In the genomic region with DNA sequence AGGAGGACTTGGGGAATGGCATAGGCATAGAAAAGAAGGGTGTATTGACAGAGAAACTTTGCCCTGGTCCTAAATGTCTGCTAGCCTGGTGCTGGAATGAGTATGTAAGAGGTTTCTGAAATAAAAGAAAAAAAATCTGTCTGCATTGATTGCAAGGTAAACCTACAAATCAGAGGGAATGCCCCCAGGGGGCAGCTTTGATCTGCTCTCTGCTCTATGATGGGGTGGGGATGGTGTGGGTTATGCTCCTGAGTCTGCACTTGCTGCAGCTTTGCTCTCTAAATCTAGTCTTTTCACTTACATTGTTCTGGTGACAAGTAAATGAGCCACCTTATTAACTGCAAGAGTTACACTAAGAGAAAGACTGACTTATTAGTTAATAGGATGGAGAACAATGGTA, we compare ENCODE assay signal across 19 cellular contexts.
A peak's percentile ranks its signal among the peaks of the same experiment; 100 is the strongest.
DNase-seq lines count a peak whose midpoint lies in the region; ATAC-seq, FAIRE-seq and TF ChIP-seq lines count a peak whose summit lies in the region.
"Had no signal": no experiment of that assay in that cellular context is flagged by ENCODE, and none has a peak within 500 bp of the region (broad histone marks: within the 10 kb centered on the region; RNA-seq: fewer than 3 reads in every experiment).

No MANE protein-coding gene starts in this region.

- CTCF ChIA-PET in WTC11 (lab: Charles Lee), result interaction anchor here (0.7 to 1.4 kb wide), 2 partner anchors 19 to 20 kb away, joined by 3 to 7 read pairs; no protein-coding TSS in a partner anchor

- DNase-seq in NCI-H524 (lab: John Stamatoyannopoulos, UW) (peak; percentile 22 to 63), NCI-H524 treated with DMSO at 0.1 percent for 48 hours (lab: John Stamatoyannopoulos, UW) (no peak), NCI-H2081 treated with DMSO at 0.1 percent for 48 hours (lab: John Stamatoyannopoulos, UW) (peak; percentile 24), WTC11 (ENCODE audit: low spot score) (peak; percentile 13), putamen (ENCODE audit: low spot score) (peak; percentile 24), GM19239 (ENCODE audit: insufficient read length, low spot score) (no peak)
- no peak for DNase-seq in activated CD4-positive, alpha-beta T cell treated with anti-CD3 and anti-CD28 coated beads for 48 hours
- DNase-seq: DMS53, GF-D8, Karpas-422, MV-4-11, NCI-H2029, NCI-H510A treated with DMSO at 0.1 percent for 48 hours, Peyer's patch, SJCRH30, T-cell had no signal

- H3K9me3 Mint-ChIP-seq in WTC11, result peaks cover 19% of the 10 kb centered on the region

- TF ChIP-seq CTCF in WTC11 (IDR thresholded peaks at IDR 0.05), result no peak

- H3K27me3 Mint-ChIP-seq in WTC11 (ENCODE audit: low read depth), result no peaks in the 10 kb centered on the region
- H3K27me3 Mint-ChIP-seq: B cell, T-cell had no signal

- peaks cover 17% of the 10 kb centered on the region for H3K4me1 Mint-ChIP-seq in WTC11
- H3K4me1 Mint-ChIP-seq: B cell, T-cell had no signal

- no peak overlapping the region for H3K4me3 Mint-ChIP-seq in WTC11
- H3K4me3 Mint-ChIP-seq: B cell, T-cell had no signal

- ATAC-seq in WTC11 (no peak), GM21619 (IDR thresholded peaks at IDR 0.05; ENCODE audit: unreplicated experiment) (no peak)
- ATAC-seq: T-cell had no signal

- no peak for FAIRE-seq in GM19239 (lab: Jason Lieb, UNC)
- FAIRE-seq: A204.1 had no signal

- H3K27ac Mint-ChIP-seq in WTC11, result no peak overlapping the region
- H3K27ac Mint-ChIP-seq: B cell, T-cell had no signal

- peaks cover 5% of the 10 kb centered on the region; the same call in 1 of the 2 replicates for H3K36me3 Mint-ChIP-seq in WTC11
- H3K36me3 Mint-ChIP-seq: T-cell had no signal

- POLR2A ChIA-PET in WTC11 (lab: Charles Lee), result no interaction called here

TF ChIP-seq in WTC11, 78 proteins besides CTCF, POLR2A, EP300 and RAD21:
- TF ChIP-seq ATF1 (CRISPR knock-in tag; IDR thresholded peaks at IDR 0.05) (no peak), NFATC4 (CRISPR knock-in tag; IDR thresholded peaks at IDR 0.05) (no peak), ZNF232 (CRISPR knock-in tag; IDR thresholded peaks at IDR 0.05) (no peak), CBFB (CRISPR knock-in tag; IDR thresholded peaks at IDR 0.05; ENCODE audit: low read depth) (no peak), OVOL2 (CRISPR knock-in tag; IDR thresholded peaks at IDR 0.05; ENCODE audit: borderline replicate concordance) (no peak), SMAD3 (CRISPR knock-in tag; IDR thresholded peaks at IDR 0.05; ENCODE audit: borderline replicate concordance) (no peak), SMAD4 (CRISPR knock-in tag; IDR thresholded peaks at IDR 0.05) (no peak)
- TF ChIP-seq, protein P1, sequence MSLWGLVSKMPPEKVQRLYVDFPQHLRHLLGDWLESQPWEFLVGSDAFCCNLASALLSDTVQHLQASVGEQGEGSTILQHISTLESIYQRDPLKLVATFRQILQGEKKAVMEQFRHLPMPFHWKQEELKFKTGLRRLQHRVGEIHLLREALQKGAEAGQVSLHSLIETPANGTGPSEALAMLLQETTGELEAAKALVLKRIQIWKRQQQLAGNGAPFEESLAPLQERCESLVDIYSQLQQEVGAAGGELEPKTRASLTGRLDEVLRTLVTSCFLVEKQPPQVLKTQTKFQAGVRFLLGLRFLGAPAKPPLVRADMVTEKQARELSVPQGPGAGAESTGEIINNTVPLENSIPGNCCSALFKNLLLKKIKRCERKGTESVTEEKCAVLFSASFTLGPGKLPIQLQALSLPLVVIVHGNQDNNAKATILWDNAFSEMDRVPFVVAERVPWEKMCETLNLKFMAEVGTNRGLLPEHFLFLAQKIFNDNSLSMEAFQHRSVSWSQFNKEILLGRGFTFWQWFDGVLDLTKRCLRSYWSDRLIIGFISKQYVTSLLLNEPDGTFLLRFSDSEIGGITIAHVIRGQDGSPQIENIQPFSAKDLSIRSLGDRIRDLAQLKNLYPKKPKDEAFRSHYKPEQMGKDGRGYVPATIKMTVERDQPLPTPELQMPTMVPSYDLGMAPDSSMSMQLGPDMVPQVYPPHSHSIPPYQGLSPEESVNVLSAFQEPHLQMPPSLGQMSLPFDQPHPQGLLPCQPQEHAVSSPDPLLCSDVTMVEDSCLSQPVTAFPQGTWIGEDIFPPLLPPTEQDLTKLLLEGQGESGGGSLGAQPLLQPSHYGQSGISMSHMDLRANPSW (CRISPR knock-in tag; conservative IDR thresholded peaks at IDR 0.05; ENCODE audit: low read depth), result no peak

Comparison
In these comparisons a context has a peak if more than half of its experiments do, and no peak if none do; other contexts are left out.
1. DNase-seq: peak in NCI-H524 (2 of 2), NCI-H2081 treated with DMSO at 0.1 percent for 48 hours (single experiment), WTC11 (single experiment) and putamen (single experiment); none in NCI-H524 treated with DMSO at 0.1 percent for 48 hours (single experiment), activated CD4-positive, alpha-beta T cell treated with anti-CD3 and anti-CD28 coated beads for 48 hours (single experiment) and GM19239 (single experiment).